ENCODE assay signal across 20 cellular contexts in the genomic region with DNA sequence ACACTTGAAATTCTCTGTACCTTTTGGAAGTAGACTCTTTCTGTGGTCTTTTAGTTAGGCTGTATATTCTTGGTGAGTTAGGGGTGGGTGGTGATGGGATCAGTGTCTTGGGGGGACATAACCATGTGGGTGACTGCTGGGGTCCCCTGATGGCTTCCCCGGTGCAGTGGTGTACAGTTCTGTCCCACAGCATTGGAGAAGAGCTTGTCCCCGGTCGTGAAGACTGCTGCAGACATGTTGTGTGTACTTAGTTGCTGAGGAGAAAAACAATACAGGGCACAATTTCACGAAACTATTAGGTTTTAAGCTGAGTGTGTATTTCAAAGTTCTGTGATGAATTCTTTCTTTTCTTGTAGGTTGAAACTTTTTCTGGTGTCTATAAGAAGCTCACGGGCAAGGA. TPM values are rescaled to one million over a fixed set of nuclear protein-coding genes. Genes with fewer than 3 reads are reported as not detected.
"Had no signal": no experiment of that assay in that cellular context is flagged by ENCODE, and none has a peak within 500 bp of the region (broad histone marks: within the 10 kb centered on the region; RNA-seq: fewer than 3 reads in every experiment).

No MANE protein-coding gene starts in this region.

- H3K9me3 ChIP-seq: adrenal gland, esophagus muscularis mucosa, gastroesophageal sphincter, heart right ventricle, mucosa of descending colon, spleen, thyroid gland had no signal

- H3K4me3 ChIP-seq: adrenal gland, esophagus muscularis mucosa, gastroesophageal sphincter, heart right ventricle, mucosa of descending colon, spleen, thyroid gland had no signal

- ATAC-seq: activated CD4-positive, alpha-beta T cell treated with anti-CD3 and anti-CD28 coated beads for 36 hours; gastroesophageal sphincter; heart right ventricle; mucosa of descending colon; stimulated activated naive B cell treated with anti-CD40 and anti-IgM and Interleukin-4, amounts not matched to agents 10 μg/mL and 1 μg/mL and 100 μg/mL, for 72 hours had no signal

- H3K4me3 Mint-ChIP-seq: activated CD4-positive, alpha-beta T cell treated with anti-CD3 and anti-CD28 coated beads for 36 hours; dendritic cell treated with granulocyte-macrophage colony-stimulating factor and Interleukin-4, amounts not matched to agents 40 ng/mL and 50 ng/mL, for 4 days; stimulated activated naive B cell treated with anti-CD40 and anti-IgM and Interleukin-4, amounts not matched to agents 10 μg/mL and 1 μg/mL and 100 μg/mL, for 72 hours; T-helper 1 cell treated with Interleukin-12 subunit alpha and Interleukin-12 subunit beta and Interleukin-4 antibody, amounts not matched to agents 30 μg/mL and 1 μg/mL, for 36 hours had no signal

- H3K27me3 Mint-ChIP-seq: activated CD4-positive, alpha-beta T cell treated with anti-CD3 and anti-CD28 coated beads for 36 hours; dendritic cell treated with granulocyte-macrophage colony-stimulating factor and Interleukin-4, amounts not matched to agents 40 ng/mL and 50 ng/mL, for 4 days; naive B cell; stimulated activated naive B cell treated with anti-CD40 and anti-IgM and Interleukin-4, amounts not matched to agents 10 μg/mL and 1 μg/mL and 100 μg/mL, for 72 hours had no signal

- H3K9me3 Mint-ChIP-seq: activated T-helper 2 cell treated with anti-CD3 and anti-CD28 coated beads, Interferon-gamma antibody, Interleukin-2, Interleukin-4, amounts not matched to agents 10 μg/mL and 5 μg/mL and 100 μg/mL, durations not matched to agents 14 hours and 24 hours and 36 hours; dendritic cell treated with granulocyte-macrophage colony-stimulating factor and Interleukin-4, amounts not matched to agents 40 ng/mL and 50 ng/mL, for 4 days; naive B cell; stimulated activated naive B cell treated with anti-CD40 and anti-IgM and Interleukin-4, amounts not matched to agents 10 μg/mL and 1 μg/mL and 100 μg/mL, for 72 hours; T-helper 1 cell treated with Interleukin-12 subunit alpha and Interleukin-12 subunit beta and Interleukin-4 antibody, amounts not matched to agents 30 μg/mL and 1 μg/mL, for 36 hours had no signal

- H3K27me3 ChIP-seq: adrenal gland, esophagus muscularis mucosa, gastroesophageal sphincter, heart right ventricle, spleen, thyroid gland had no signal

- H3K27ac Mint-ChIP-seq: activated CD4-positive, alpha-beta T cell treated with anti-CD3 and anti-CD28 coated beads for 36 hours; activated T-helper 2 cell treated with anti-CD3 and anti-CD28 coated beads, Interferon-gamma antibody, Interleukin-2, Interleukin-4, amounts not matched to agents 10 μg/mL and 5 μg/mL and 100 μg/mL, durations not matched to agents 14 hours and 24 hours and 36 hours; dendritic cell treated with granulocyte-macrophage colony-stimulating factor and Interleukin-4, amounts not matched to agents 40 ng/mL and 50 ng/mL, for 4 days; stimulated activated naive B cell treated with anti-CD40 and anti-IgM and Interleukin-4, amounts not matched to agents 10 μg/mL and 1 μg/mL and 100 μg/mL, for 72 hours; T-helper 1 cell treated with Interleukin-12 subunit alpha and Interleukin-12 subunit beta and Interleukin-4 antibody, amounts not matched to agents 30 μg/mL and 1 μg/mL, for 36 hours had no signal

- DNase-seq: activated CD4-positive, alpha-beta T cell treated with anti-CD3 and anti-CD28 coated beads for 36 hours; activated CD8-positive, alpha-beta memory T cell treated with anti-CD3 and anti-CD28 coated beads, Interleukin-2, amount 50 U/mL, for 4 hours; activated naive CD4-positive, alpha-beta T cell treated with Interleukin-2 at 50 U/mL for 16 hours; effector memory CD4-positive, alpha-beta T cell; heart right ventricle; mesenchymal stem cell; mucosa of descending colon; naive B cell; SIG-M5; spleen; stimulated activated naive B cell treated with anti-CD40 and anti-IgM and Interleukin-4, amounts not matched to agents 10 μg/mL and 1 μg/mL and 100 μg/mL, for 72 hours; thyroid gland had no signal

RNA-seq across cellular contexts. Expression of a gene that starts 14.5 kb away (rescaled TPM):
- total RNA-seq: activated T-helper 2 cell treated with anti-CD3 and anti-CD28 coated beads, Interferon-gamma antibody, Interleukin-2, Interleukin-4, amounts not matched to agents 10 μg/mL and 5 μg/mL and 100 μg/mL, durations not matched to agents 14 hours and 24 hours and 36 hours; endothelial cell of umbilical vein; renal cortical epithelial cell had no signal
